Comparison of ENCODE assay signal across 18 cellular contexts in genomic region chr4:85153221-85153620, GRCh38.
A peak's percentile ranks its signal among the peaks of the same experiment; 100 is the strongest.
DNase-seq lines count a peak whose midpoint lies in the region; ATAC-seq and TF ChIP-seq lines count a peak whose summit lies in the region.
"Had no signal": no experiment of that assay in that cellular context is flagged by ENCODE, and none has a peak within 500 bp of the region (broad histone marks: within the 10 kb centered on the region; RNA-seq: fewer than 3 reads in every experiment).

No MANE protein-coding gene starts in this region.

- no peak overlapping the region for H4K8ac ChIP-seq in trophoblast cell (ENCODE audit: low read depth, low read length)

- no peak overlapping the region for H3K14ac ChIP-seq in trophoblast cell (ENCODE audit: low read length)

- no peak overlapping the region for H4K12ac ChIP-seq in trophoblast cell (ENCODE audit: low read depth, low read length)

- no peaks in the 10 kb centered on the region for H3F3A ChIP-seq in SK-N-SH (replicated peaks; ENCODE audit: insufficient read depth)

- 50% methylated on average over 1 of the region's 1 CpG for WGBS in SK-N-SH (ENCODE audit: low lambda C conversion rate)
- WGBS in trophoblast cell (ENCODE audit: extremely low coverage, insufficient coverage, insufficient read length) = no CpG with 5 or more reads among the region's 1 CpG

- DNase-seq in SK-N-SH (no peak), adipocyte (ENCODE audit: low read depth) (peak; percentile 49), fibroblast of peridontal ligament (ENCODE audit: extremely low read depth) (peak; percentile 16), ecto neural progenitor cell (ENCODE audit: low spot score) (no peak), NOMO-1 treated with DMSO at 0.1 percent for 48 hours (lab: John Stamatoyannopoulos, UW; ENCODE audit: unreplicated experiment) (no peak), trophoblast cell (no peak)
- DNase-seq: Calu3; DMS79 treated with DMSO at 0.1 percent for 48 hours; GOT3; Karpas-422; NCI-H1417 treated with DMSO at 0.1 percent for 48 hours; NCI-H2081; NCI-H69; NK-92 treated with Interleukin-12 subunit alpha and Interleukin-12 subunit beta, amount 100 ng/mL, for 24 hours had no signal

- H3K4ac ChIP-seq in trophoblast cell (ENCODE audit: low read depth, low read length) = no peak overlapping the region

- H3K79me2 ChIP-seq in SK-N-SH (ENCODE audit: insufficient read depth) = no peaks in the 10 kb centered on the region
- H3K79me2 ChIP-seq in trophoblast cell (ENCODE audit: control insufficient read depth, insufficient read depth, low read length, poor library complexity) = no peaks in the 10 kb centered on the region

- H3K27ac ChIP-seq in SK-N-SH (ENCODE audit: low read depth in 2 of 2, low read length in 1 of 2) (no peak overlapping the region), trophoblast cell (ENCODE audit: low read depth, low read length) (no peak overlapping the region)
- H3K27ac ChIP-seq: RWPE1 had no signal

- TF ChIP-seq CTCF in SK-N-SH (IDR thresholded peaks at IDR 0.05) = no peak

- no peak for TF ChIP-seq EP300 in SK-N-SH (IDR thresholded peaks at IDR 0.05; ENCODE audit: borderline replicate concordance in 1 of 2, low read depth in 1 of 2, low read length in 1 of 2)

- H2BK12ac ChIP-seq in trophoblast cell (ENCODE audit: low read length) = no peak overlapping the region

- H3K27me3 ChIP-seq in SK-N-SH (ENCODE audit: insufficient read depth) (no peaks in the 10 kb centered on the region), adipocyte (replicated peaks; ENCODE audit: control insufficient read depth, insufficient read depth, low read length) (no peaks in the 10 kb centered on the region), trophoblast cell (ENCODE audit: insufficient read depth, low read length) (no peaks in the 10 kb centered on the region)
- H3K27me3 ChIP-seq: SJCRH30 had no signal

- H3K9me2 ChIP-seq in SK-N-SH = no peaks in the 10 kb centered on the region

- H3K4me1 ChIP-seq in SK-N-SH (ENCODE audit: control insufficient read depth in 1 of 2, insufficient read depth in 2 of 2, low read depth in 1 of 2, low read length in 1 of 2) = no peaks in the 10 kb centered on the region
- H3K4me1 ChIP-seq in adipocyte (ENCODE audit: control insufficient read depth, insufficient read depth, low read length) = peaks cover 14% of the 10 kb centered on the region
- H3K4me1 ChIP-seq in trophoblast cell (ENCODE audit: control insufficient read depth in 1 of 2, insufficient read depth in 2 of 2, low read length in 2 of 2) = no peaks in the 10 kb centered on the region

- no peak overlapping the region for H3K4me3 ChIP-seq in SK-N-SH (ENCODE audit: low read depth in 2 of 2, low read length in 1 of 2)
- no peak overlapping the region for H3K4me3 ChIP-seq in adipocyte (ENCODE audit: low read length)
- H3K4me3 ChIP-seq in trophoblast cell (ENCODE audit: low read depth, low read length) = no peak overlapping the region
- H3K4me3 ChIP-seq: SJCRH30 had no signal

- H2AFZ ChIP-seq in SK-N-SH (ENCODE audit: low read depth) (no peak overlapping the region), trophoblast cell (ENCODE audit: insufficient read depth, low read length, poor library complexity) (no peak overlapping the region)

- POLR2A ChIA-PET in SK-N-SH (lab: Yijun Ruan, JAX) = no interaction called here

- H3K79me1 ChIP-seq in trophoblast cell (ENCODE audit: low read length) = no peaks in the 10 kb centered on the region

- CTCF ChIA-PET in SK-N-SH (lab: Yijun Ruan, JAX) = interaction anchor here (0.9 to 8.9 kb wide), 2 partner anchors 595 to 615 kb away, joined by 3 to 116 read pairs; no protein-coding TSS in a partner anchor

- H3K23ac ChIP-seq in trophoblast cell (ENCODE audit: low read length) = no peak overlapping the region

- no peak overlapping the region for H2BK120ac ChIP-seq in trophoblast cell (ENCODE audit: insufficient read depth, low read length, poor library complexity)

- no peak overlapping the region for H4K91ac ChIP-seq in trophoblast cell (ENCODE audit: low read depth, low read length)

- no peak for TF ChIP-seq RAD21 in SK-N-SH (IDR thresholded peaks at IDR 0.05; ENCODE audit: low read length)

- H3K9me3 ChIP-seq in SK-N-SH (no peaks in the 10 kb centered on the region), adipocyte (ENCODE audit: control insufficient read depth, low read length) (no peaks in the 10 kb centered on the region), trophoblast cell (ENCODE audit: insufficient read depth, low read depth, low read length) (no peaks in the 10 kb centered on the region)
- H3K9me3 ChIP-seq: SJCRH30 had no signal

- no peak overlapping the region for H2BK5ac ChIP-seq in trophoblast cell (ENCODE audit: low read depth, low read length, poor library complexity)

- no peak overlapping the region for H3K4me2 ChIP-seq in SK-N-SH
- no peak overlapping the region for H3K4me2 ChIP-seq in trophoblast cell (ENCODE audit: low read length)

- H3K36me3 ChIP-seq in SK-N-SH (replicated peaks in 1 of 2; ENCODE audit: control insufficient read depth in 1 of 2, insufficient read depth in 2 of 2, low read length in 1 of 2) (no peaks in the 10 kb centered on the region), adipocyte (ENCODE audit: control insufficient read depth, insufficient read depth, low read length, severe bottlenecking) (no peaks in the 10 kb centered on the region), trophoblast cell (ENCODE audit: control insufficient read depth in 1 of 2, insufficient read depth in 2 of 2, low read length in 2 of 2) (no peaks in the 10 kb centered on the region)
- H3K36me3 ChIP-seq: SJCRH30 had no signal

- ATAC-seq in SK-N-SH treated with all-trans-retinoic acid at 6 μM for 48 hours (no peak), HG02571 (IDR thresholded peaks at IDR 0.05; ENCODE audit: unreplicated experiment) (no peak)

- no peak overlapping the region for H2AK5ac ChIP-seq in trophoblast cell (ENCODE audit: low read length)

- H4K20me1 ChIP-seq in SK-N-SH (ENCODE audit: insufficient read depth) = no peaks in the 10 kb centered on the region

- H3K9ac ChIP-seq in SK-N-SH (no peak overlapping the region), adipocyte (ENCODE audit: low read length) (no peak overlapping the region), trophoblast cell (ENCODE audit: low read length) (no peak overlapping the region)

- H3K18ac ChIP-seq in trophoblast cell (ENCODE audit: low read length) = no peak overlapping the region

TF ChIP-seq in SK-N-SH treated with all-trans-retinoic acid at 6 μM for 48 hours, 23 proteins besides CTCF, POLR2A, EP300 and RAD21:
- 0 out of 2 replicates have a peak, but pooled peaks have one; percentile 19 for TF ChIP-seq ISL1 (CRISPR knock-in tag; IDR thresholded peaks at IDR 0.05)
- TF ChIP-seq SNAI2 (CRISPR knock-in tag; IDR thresholded peaks at IDR 0.05) = no peak

TF ChIP-seq in SK-N-SH, 30 proteins besides CTCF, POLR2A, EP300 and RAD21:
- no peak for TF ChIP-seq FOSL2 (IDR thresholded peaks at IDR 0.05; ENCODE audit: borderline replicate concordance, low read depth)
- TF ChIP-seq ELF1 (IDR thresholded peaks at IDR 0.05) = no peak
- no peak for TF ChIP-seq TAF1 (IDR thresholded peaks at IDR 0.05; ENCODE audit: borderline replicate concordance, low read depth, low read length)
- no peak for TF ChIP-seq SIN3A (IDR thresholded peaks at IDR 0.05; ENCODE audit: borderline replicate concordance, low read depth, low read length)
- no peak for TF ChIP-seq POLR2AphosphoS5 (IDR thresholded peaks at IDR 0.05; ENCODE audit: low read depth, low read length)
- TF ChIP-seq ZBTB33 (IDR thresholded peaks at IDR 0.05; ENCODE audit: borderline replicate concordance, low read depth) = no peak
- TF ChIP-seq RCOR1 (IDR thresholded peaks at IDR 0.05; ENCODE audit: low read length) = no peak
- no peak for TF ChIP-seq USF2 (IDR thresholded peaks at IDR 0.05; ENCODE audit: borderline replicate concordance, low read depth, low read length)
- no peak for TF ChIP-seq JUND (IDR thresholded peaks at IDR 0.05)

Comparison
In these comparisons a context has a peak if more than half of its experiments do, and no peak if none do; other contexts are left out.
1. DNase-seq: peak in adipocyte (single experiment) and fibroblast of peridontal ligament (single experiment); none in SK-N-SH (single experiment), ecto neural progenitor cell (single experiment), NOMO-1 treated with DMSO at 0.1 percent for 48 hours (single experiment) and trophoblast cell (0 of 2).